Comparison of ENCODE assay signal across 1 cellular context in genomic region chr11:557328-558132, GRCh38.
TF ChIP-seq lines count a peak whose summit lies in the region.

No MANE protein-coding gene starts in this region.

TF ChIP-seq in HepG2, 621 proteins besides CTCF, POLR2A, EP300 and RAD21 (continued from another document and continues in another):
- TF ChIP-seq ZBTB40 (IDR thresholded peaks at IDR 0.05): no peak
- no peak for TF ChIP-seq ZBTB40 (CRISPR knock-in tag; IDR thresholded peaks at IDR 0.05)
- peak; percentile 33 for TF ChIP-seq ZEB1 (IDR thresholded peaks at IDR 0.05; ENCODE audit: insufficient replicate concordance, low read depth)
- no peak for TF ChIP-seq AFF4 (CRISPR knock-in tag; IDR thresholded peaks at IDR 0.05)
- TF ChIP-seq GLI4 (CRISPR knock-in tag; IDR thresholded peaks at IDR 0.05; ENCODE audit: borderline replicate concordance): no peak
- TF ChIP-seq ZFX (CRISPR knock-in tag; IDR thresholded peaks at IDR 0.05; ENCODE audit: low read depth): peak; percentile 48; the same call in 1 of the 2 replicates
- no peak for TF ChIP-seq GTF3A (CRISPR knock-in tag; conservative IDR thresholded peaks at IDR 0.05)
- no peak for TF ChIP-seq HIVEP1 (CRISPR knock-in tag; IDR thresholded peaks at IDR 0.05)
- no peak for TF ChIP-seq ZBTB38 (CRISPR knock-in tag; IDR thresholded peaks at IDR 0.05)
- TF ChIP-seq IRF9 (CRISPR knock-in tag; IDR thresholded peaks at IDR 0.05; ENCODE audit: borderline replicate concordance): no peak
- TF ChIP-seq ZBTB7B (CRISPR knock-in tag; IDR thresholded peaks at IDR 0.05): no peak
- TF ChIP-seq THAP8 (CRISPR knock-in tag; IDR thresholded peaks at IDR 0.05; ENCODE audit: borderline replicate concordance): no peak
- TF ChIP-seq ZNF672 (CRISPR knock-in tag; IDR thresholded peaks at IDR 0.05): no peak
- TF ChIP-seq ZNF251 (CRISPR knock-in tag; IDR thresholded peaks at IDR 0.05): no peak
- TF ChIP-seq ZBTB14 (CRISPR knock-in tag; IDR thresholded peaks at IDR 0.05): no peak
- TF ChIP-seq FOXA1 (IDR thresholded peaks at IDR 0.05): no peak
- no peak for TF ChIP-seq FOXA1 (CRISPR knock-in tag; IDR thresholded peaks at IDR 0.05)
- TF ChIP-seq ZNF550 (CRISPR knock-in tag; IDR thresholded peaks at IDR 0.05; ENCODE audit: borderline replicate concordance): no peak
- no peak for TF ChIP-seq ZBTB3 (CRISPR knock-in tag; IDR thresholded peaks at IDR 0.05; ENCODE audit: borderline replicate concordance, low read depth)
- TF ChIP-seq ETV5 (CRISPR knock-in tag; IDR thresholded peaks at IDR 0.05; ENCODE audit: borderline replicate concordance): peak; percentile 26; the same call in 1 of the 2 replicates
- TF ChIP-seq ZNF460 (CRISPR knock-in tag; IDR thresholded peaks at IDR 0.05; ENCODE audit: borderline replicate concordance): no peak
- no peak for TF ChIP-seq E2F1 (CRISPR knock-in tag; IDR thresholded peaks at IDR 0.05)
- TF ChIP-seq ZNF75D (CRISPR knock-in tag; IDR thresholded peaks at IDR 0.05; ENCODE audit: borderline replicate concordance): no peak
- no peak for TF ChIP-seq RFX1 (IDR thresholded peaks at IDR 0.05)
- TF ChIP-seq ZNF687 (CRISPR knock-in tag; IDR thresholded peaks at IDR 0.05): peak; percentile 92
- TF ChIP-seq BCL6 (CRISPR knock-in tag; IDR thresholded peaks at IDR 0.05): no peak
- no peak for TF ChIP-seq ZNF605 (CRISPR knock-in tag; IDR thresholded peaks at IDR 0.05)
- no peak for TF ChIP-seq ARID4A (CRISPR knock-in tag; IDR thresholded peaks at IDR 0.05; ENCODE audit: borderline replicate concordance)
